9 cellular contexts compared by ENCODE assay signal in genomic region chr1:245673920-245674414, GRCh38.
DNase-seq lines count a peak whose midpoint lies in the region; ATAC-seq and FAIRE-seq lines count a peak whose summit lies in the region.
"Had no signal": no experiment of that assay in that cellular context is flagged by ENCODE, and none has a peak within 500 bp of the region (broad histone marks: within the 10 kb centered on the region; RNA-seq: fewer than 3 reads in every experiment).

No MANE protein-coding gene starts in this region.

- ATAC-seq in GM19397 (IDR thresholded peaks at IDR 0.05; ENCODE audit: unreplicated experiment) (peak; percentile 67), HG03175 (IDR thresholded peaks at IDR 0.05; ENCODE audit: unreplicated experiment) (peak; percentile 62), HG03196 (IDR thresholded peaks at IDR 0.05; ENCODE audit: unreplicated experiment) (no peak)
- ATAC-seq in stimulated activated memory B cell treated with anti-CD40 and anti-IgM and Interleukin-4, amounts not matched to agents 10 μg/mL and 1 μg/mL and 100 μg/mL, for 72 hours: peak; percentile 81

- peaks cover 29% of the 10 kb centered on the region for H3K4me1 Mint-ChIP-seq in stimulated activated memory B cell treated with anti-CD40 and anti-IgM and Interleukin-4, amounts not matched to agents 10 μg/mL and 1 μg/mL and 100 μg/mL, for 72 hours

- FAIRE-seq in RCC 7860 (lab: Jason Lieb, UNC): no peak
- FAIRE-seq: GM18507 had no signal

- H3K27me3 Mint-ChIP-seq in stimulated activated memory B cell treated with anti-CD40 and anti-IgM and Interleukin-4, amounts not matched to agents 10 μg/mL and 1 μg/mL and 100 μg/mL, for 72 hours: no peaks in the 10 kb centered on the region

- peaks cover 28% of the 10 kb centered on the region for H3K36me3 Mint-ChIP-seq in stimulated activated memory B cell treated with anti-CD40 and anti-IgM and Interleukin-4, amounts not matched to agents 10 μg/mL and 1 μg/mL and 100 μg/mL, for 72 hours

- no peak overlapping the region for H3K27ac Mint-ChIP-seq in stimulated activated memory B cell treated with anti-CD40 and anti-IgM and Interleukin-4, amounts not matched to agents 10 μg/mL and 1 μg/mL and 100 μg/mL, for 72 hours

- in situ Hi-C loops in G401 (cut with HindIII; ENCODE audit: low sequenced_read_pairs): no loop called here

- peaks cover 3% of the 10 kb centered on the region for H3K9me3 Mint-ChIP-seq in stimulated activated memory B cell treated with anti-CD40 and anti-IgM and Interleukin-4, amounts not matched to agents 10 μg/mL and 1 μg/mL and 100 μg/mL, for 72 hours

- H3K4me3 Mint-ChIP-seq in stimulated activated memory B cell treated with anti-CD40 and anti-IgM and Interleukin-4, amounts not matched to agents 10 μg/mL and 1 μg/mL and 100 μg/mL, for 72 hours: no peak overlapping the region

- DNase-seq in RCC 7860 (ENCODE audit: low spot score) (peak; percentile 42), G401 (ENCODE audit: low spot score) (no peak), UCSD-AML1 (lab: John Stamatoyannopoulos, UW; ENCODE audit: unreplicated experiment) (no peak)
- DNase-seq: PC-9 had no signal
